In genomic region chr16:11325404-11326083, GRCh38 we compare ENCODE assay signal across 1 cellular context.
TF ChIP-seq lines count a peak whose summit lies in the region.

No MANE protein-coding gene starts in this region.

TF ChIP-seq in GM23338, 12 proteins besides CTCF, POLR2A, EP300 and RAD21:
- no peak for TF ChIP-seq POLR2AphosphoS5 (IDR thresholded peaks at IDR 0.05; ENCODE audit: low read depth)
- no peak for TF ChIP-seq CREB1 (CRISPR knock-in tag; IDR thresholded peaks at IDR 0.05; ENCODE audit: low read depth)
- no peak for TF ChIP-seq EZH2 (IDR thresholded peaks at IDR 0.05; ENCODE audit: low read depth, unreplicated experiment)
- no peak for TF ChIP-seq STAT1 (IDR thresholded peaks at IDR 0.05; ENCODE audit: unreplicated experiment)
- no peak for TF ChIP-seq ZNF114 (CRISPR knock-in tag; IDR thresholded peaks at IDR 0.05)
- TF ChIP-seq EZH2phosphoT487 (IDR thresholded peaks at IDR 0.05; ENCODE audit: unreplicated experiment) = no peak
- no peak for TF ChIP-seq REST (IDR thresholded peaks at IDR 0.05; ENCODE audit: unreplicated experiment)
- no peak for TF ChIP-seq ZNF462 (CRISPR knock-in tag; IDR thresholded peaks at IDR 0.05)
- no peak for TF ChIP-seq NANOG (IDR thresholded peaks at IDR 0.05; ENCODE audit: borderline replicate concordance)
TF ChIP-seq in GM23338: peak in this region for 0.
